41 cellular contexts compared by ENCODE assay signal in the genomic region with DNA sequence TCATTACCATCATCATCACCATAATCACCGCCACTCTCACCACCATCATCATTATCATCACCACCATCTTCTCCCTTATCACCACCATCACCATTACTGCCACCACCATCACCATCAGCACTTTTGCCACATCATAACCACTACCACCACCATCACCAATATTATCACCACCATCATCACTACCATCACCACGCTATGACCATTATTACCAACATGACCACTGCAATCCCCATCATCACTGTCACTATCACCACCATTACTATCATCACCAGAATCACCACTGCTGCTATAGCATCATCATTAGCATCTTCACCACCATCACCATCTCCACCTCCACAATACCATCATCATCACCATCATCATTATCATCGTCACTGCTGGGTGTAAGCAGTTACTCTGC. TPM values are rescaled to one million over a fixed set of nuclear protein-coding genes. Genes with fewer than 3 reads are reported as not detected.
"Had no signal": no experiment of that assay in that cellular context is flagged by ENCODE, and none has a peak within 500 bp of the region (broad histone marks: within the 10 kb centered on the region; RNA-seq: fewer than 3 reads in every experiment).

No MANE protein-coding gene starts in this region.

- H3K4me1 ChIP-seq: adrenal gland, body of pancreas, breast epithelium had no signal

- H3K4me3 Mint-ChIP-seq: activated B cell treated with CpG ODN at 0.5 μM for 24 hours; activated CD4-positive, alpha-beta memory T cell treated with anti-CD3 and anti-CD28 coated beads for 36 hours; activated CD4-positive, alpha-beta T cell treated with anti-CD3 and anti-CD28 coated beads for 36 hours; activated CD4-positive, alpha-beta T cell treated with anti-CD3 and anti-CD28 coated beads, Interleukin-2, amount 10 ng/mL, durations not matched to agents 7 days and 5 days; activated CD8-positive, alpha-beta T cell treated with anti-CD3 and anti-CD28 coated beads for 36 hours; activated naive CD4-positive, alpha-beta T cell treated with anti-CD3 and anti-CD28 coated beads for 36 hours; activated naive CD8-positive, alpha-beta T cell treated with anti-CD3 and anti-CD28 coated beads for 36 hours; activated T-cell treated with anti-CD3 and anti-CD28 coated beads, Interleukin-2, amount 50 U/mL, for 4 hours; activated T-cell treated with anti-CD3 and anti-CD28 coated beads, Interleukin-2, amount 50 U/mL, for 72 hours; activated T-helper 1 cell treated with anti-CD3 and anti-CD28 coated beads, Interleukin-12 subunit alpha, Interleukin-12 subunit beta, Interleukin-2, Interleukin-4 antibody, amounts not matched to agents 30 ng/mL and 10 ng/mL and 1 ng/mL, durations not matched to agents 14 hours and 24 hours and 36 hours; activated T-helper 17 cell treated with anti-CD3 and anti-CD28 coated beads, Interleukin-2, amount 50 U/mL, for 72 hours; central memory CD8-positive, alpha-beta T cell; T-helper 1 cell treated with Interleukin-12 subunit alpha and Interleukin-12 subunit beta and Interleukin-4 antibody, amounts not matched to agents 30 μg/mL and 1 μg/mL, for 36 hours; T-helper 2 cell treated with Interferon-gamma antibody and Interleukin-4, amounts not matched to agents 5 μg/mL and 100 μg/mL, for 36 hours had no signal

- H3K27me3 ChIP-seq: adrenal gland, body of pancreas, brain microvascular endothelial cell, breast epithelium, cardiac muscle cell had no signal

- H3K27me3 Mint-ChIP-seq: activated B cell treated with CpG ODN at 0.5 μM for 24 hours; activated naive CD8-positive, alpha-beta T cell treated with anti-CD3 and anti-CD28 coated beads for 36 hours had no signal

- ATAC-seq: activated CD4-positive, alpha-beta T cell treated with anti-CD3 and anti-CD28 coated beads for 36 hours; activated CD8-positive, alpha-beta T cell treated with anti-CD3 and anti-CD28 coated beads for 36 hours; activated naive CD4-positive, alpha-beta T cell treated with anti-CD3 and anti-CD28 coated beads, Interleukin-2, amount 50 U/mL, for 72 hours; activated T-cell treated with anti-CD3 and anti-CD28 coated beads, Interleukin-2, amount 50 U/mL, for 4 hours; activated T-cell treated with anti-CD3 and anti-CD28 coated beads, Interleukin-2, amount 50 U/mL, for 72 hours; activated T-helper 17 cell treated with anti-CD3 and anti-CD28 coated beads, Interleukin-2, amount 50 U/mL, for 72 hours; body of pancreas had no signal

- H3K4me3 ChIP-seq: adrenal gland, body of pancreas, breast epithelium, cardiac muscle cell had no signal

- H3K9me3 Mint-ChIP-seq: activated B cell treated with CpG ODN at 0.5 μM for 24 hours; activated CD4-positive, alpha-beta memory T cell treated with anti-CD3 and anti-CD28 coated beads for 36 hours; activated CD4-positive, alpha-beta T cell treated with anti-CD3 and anti-CD28 coated beads, Interleukin-2, amount 10 ng/mL, durations not matched to agents 7 days and 5 days; activated CD8-positive, alpha-beta T cell treated with anti-CD3 and anti-CD28 coated beads for 36 hours; activated naive CD4-positive, alpha-beta T cell treated with anti-CD3 and anti-CD28 coated beads for 36 hours; activated naive CD4-positive, alpha-beta T cell treated with anti-CD3 and anti-CD28 coated beads, Interleukin-2, amount 50 U/mL, for 72 hours; activated naive CD8-positive, alpha-beta T cell treated with anti-CD3 and anti-CD28 coated beads for 36 hours; activated T-cell treated with anti-CD3 and anti-CD28 coated beads, Interleukin-2, amount 50 U/mL, for 4 hours; activated T-cell treated with anti-CD3 and anti-CD28 coated beads, Interleukin-2, amount 50 U/mL, for 72 hours; activated T-helper 1 cell treated with anti-CD3 and anti-CD28 coated beads, Interleukin-12 subunit alpha, Interleukin-12 subunit beta, Interleukin-2, Interleukin-4 antibody, amounts not matched to agents 30 ng/mL and 10 ng/mL and 1 ng/mL, durations not matched to agents 14 hours and 24 hours and 36 hours; activated T-helper 17 cell treated with anti-CD3 and anti-CD28 coated beads, Interleukin-2, amount 50 U/mL, for 72 hours; central memory CD8-positive, alpha-beta T cell; T-helper 1 cell treated with Interleukin-12 subunit alpha and Interleukin-12 subunit beta and Interleukin-4 antibody, amounts not matched to agents 30 μg/mL and 1 μg/mL, for 36 hours; T-helper 2 cell treated with Interferon-gamma antibody and Interleukin-4, amounts not matched to agents 5 μg/mL and 100 μg/mL, for 36 hours had no signal

- H3K27ac Mint-ChIP-seq: activated B cell treated with CpG ODN at 0.5 μM for 24 hours; activated CD4-positive, alpha-beta memory T cell treated with anti-CD3 and anti-CD28 coated beads for 36 hours; activated CD4-positive, alpha-beta T cell treated with anti-CD3 and anti-CD28 coated beads for 36 hours; activated CD4-positive, alpha-beta T cell treated with anti-CD3 and anti-CD28 coated beads, Interleukin-2, amount 10 ng/mL, durations not matched to agents 7 days and 5 days; activated CD8-positive, alpha-beta T cell treated with anti-CD3 and anti-CD28 coated beads for 36 hours; activated naive CD4-positive, alpha-beta T cell treated with anti-CD3 and anti-CD28 coated beads for 36 hours; activated naive CD4-positive, alpha-beta T cell treated with anti-CD3 and anti-CD28 coated beads, Interleukin-2, amount 50 U/mL, for 72 hours; activated naive CD8-positive, alpha-beta T cell treated with anti-CD3 and anti-CD28 coated beads for 36 hours; activated T-cell treated with anti-CD3 and anti-CD28 coated beads, Interleukin-2, amount 50 U/mL, for 72 hours; activated T-helper 1 cell treated with anti-CD3 and anti-CD28 coated beads, Interleukin-12 subunit alpha, Interleukin-12 subunit beta, Interleukin-2, Interleukin-4 antibody, amounts not matched to agents 30 ng/mL and 10 ng/mL and 1 ng/mL, durations not matched to agents 14 hours and 24 hours and 36 hours; activated T-helper 17 cell treated with anti-CD3 and anti-CD28 coated beads, Interleukin-2, amount 50 U/mL, for 72 hours; T-helper 1 cell treated with Interleukin-12 subunit alpha and Interleukin-12 subunit beta and Interleukin-4 antibody, amounts not matched to agents 30 μg/mL and 1 μg/mL, for 36 hours; T-helper 2 cell treated with Interferon-gamma antibody and Interleukin-4, amounts not matched to agents 5 μg/mL and 100 μg/mL, for 36 hours had no signal

- H3K27ac ChIP-seq: adrenal gland, body of pancreas, brain microvascular endothelial cell, breast epithelium, cardiac muscle cell, VCaP had no signal

- H3K36me3 ChIP-seq: adrenal gland, brain microvascular endothelial cell, breast epithelium, cardiac muscle cell had no signal

- H3K36me3 Mint-ChIP-seq: activated CD4-positive, alpha-beta memory T cell treated with anti-CD3 and anti-CD28 coated beads for 36 hours; activated naive CD4-positive, alpha-beta T cell treated with anti-CD3 and anti-CD28 coated beads, Interleukin-2, amount 50 U/mL, for 72 hours; activated naive CD8-positive, alpha-beta T cell treated with anti-CD3 and anti-CD28 coated beads for 36 hours had no signal

- H3K4me1 Mint-ChIP-seq: activated B cell treated with CpG ODN at 0.5 μM for 24 hours; activated CD4-positive, alpha-beta T cell treated with anti-CD3 and anti-CD28 coated beads for 36 hours; activated CD4-positive, alpha-beta T cell treated with anti-CD3 and anti-CD28 coated beads, Interleukin-2, amount 10 ng/mL, durations not matched to agents 7 days and 5 days; activated naive CD8-positive, alpha-beta T cell treated with anti-CD3 and anti-CD28 coated beads for 36 hours; activated T-helper 17 cell treated with anti-CD3 and anti-CD28 coated beads, Interleukin-2, amount 50 U/mL, for 72 hours; central memory CD8-positive, alpha-beta T cell had no signal

- DNase-seq: activated B cell treated with CpG ODN at 0.5 μM for 24 hours; activated CD4-positive, alpha-beta memory T cell treated with anti-CD3 and anti-CD28 coated beads for 36 hours; activated CD4-positive, alpha-beta T cell treated with anti-CD3 and anti-CD28 coated beads for 1 hour; activated CD4-positive, alpha-beta T cell treated with anti-CD3 and anti-CD28 coated beads for 36 hours; activated CD4-positive, alpha-beta T cell treated with anti-CD3 and anti-CD28 coated beads for 48 hours; activated CD4-positive, alpha-beta T cell treated with anti-CD3 and anti-CD28 coated beads, Interleukin-2, amount 10 ng/mL, durations not matched to agents 7 days and 5 days; activated CD4-positive, alpha-beta T cell treated with anti-CD3 and anti-CD28 coated beads, Interleukin-2, amount 50 U/mL, for 4 hours; activated CD8-positive, alpha-beta memory T cell treated with anti-CD3 and anti-CD28 coated beads, Interleukin-2, amount 50 U/mL, for 4 hours; activated CD8-positive, alpha-beta T cell treated with anti-CD3 and anti-CD28 coated beads for 36 hours; activated effector memory CD4-positive, alpha-beta T cell treated with anti-CD3 and anti-CD28 coated beads, Interleukin-2, amount 50 U/mL, for 16 hours; activated gamma-delta T cell treated with Interleukin-2 at 50 U/mL for 16 hours; activated naive CD4-positive, alpha-beta T cell; activated naive CD4-positive, alpha-beta T cell treated with anti-CD3 and anti-CD28 coated beads for 36 hours; activated naive CD4-positive, alpha-beta T cell treated with anti-CD3 and anti-CD28 coated beads, Interleukin-2, amount 50 U/mL, for 16 hours; activated naive CD8-positive, alpha-beta T cell treated with anti-CD3 and anti-CD28 coated beads for 36 hours; activated T-cell treated with anti-CD3 and anti-CD28 coated beads for 4 hours; activated T-cell treated with anti-CD3 and anti-CD28 coated beads, Interleukin-2, amount 50 U/mL, for 1 hour; activated T-cell treated with anti-CD3 and anti-CD28 coated beads, Interleukin-2, amount 50 U/mL, for 4 hours; activated T-cell treated with anti-CD3 and anti-CD28 coated beads, Interleukin-2, amount 50 U/mL, for 72 hours; adrenal gland; amniotic stem cell; aorta; body of pancreas; brain microvascular endothelial cell; caudate nucleus; cerebellar nuclear complex; T-helper 1 cell; T-helper 9 cell had no signal

- FAIRE-seq: astrocyte, TTC549 had no signal

- H3K9me3 ChIP-seq: adrenal gland, body of pancreas, breast epithelium had no signal

RNA-seq across cellular contexts. Expression of gene CST1, which starts 25.6 kb away (rescaled TPM):
- total RNA-seq: activated B cell treated with CpG ODN at 0.5 μM for 24 hours; activated CD4-positive, alpha-beta memory T cell treated with anti-CD3 and anti-CD28 coated beads for 36 hours; activated CD4-positive, alpha-beta T cell treated with anti-CD3 and anti-CD28 coated beads for 36 hours; activated CD4-positive, alpha-beta T cell treated with anti-CD3 and anti-CD28 coated beads, Interleukin-2, amount 10 ng/mL, durations not matched to agents 7 days and 5 days; activated CD8-positive, alpha-beta memory T cell treated with anti-CD3 and anti-CD28 coated beads for 36 hours; activated CD8-positive, alpha-beta T cell treated with anti-CD3 and anti-CD28 coated beads for 36 hours; activated naive CD4-positive, alpha-beta T cell treated with anti-CD3 and anti-CD28 coated beads for 36 hours; activated naive CD4-positive, alpha-beta T cell treated with anti-CD3 and anti-CD28 coated beads, Interleukin-2, amount 50 U/mL, for 72 hours; activated naive CD8-positive, alpha-beta T cell treated with anti-CD3 and anti-CD28 coated beads for 36 hours; activated T-cell treated with anti-CD3 and anti-CD28 coated beads, Interleukin-2, amount 50 U/mL, for 4 hours; activated T-cell treated with anti-CD3 and anti-CD28 coated beads, Interleukin-2, amount 50 U/mL, for 72 hours; activated T-helper 1 cell treated with anti-CD3 and anti-CD28 coated beads, Interleukin-12 subunit alpha, Interleukin-12 subunit beta, Interleukin-2, Interleukin-4 antibody, amounts not matched to agents 30 ng/mL and 10 ng/mL and 1 ng/mL, durations not matched to agents 14 hours and 24 hours and 36 hours; activated T-helper 17 cell treated with anti-CD3 and anti-CD28 coated beads, Interleukin-2, amount 50 U/mL, for 72 hours; astrocyte; body of pancreas; breast epithelium; chondrocyte had no signal
- polyA plus RNA-seq: aorta, cardiac muscle cell had no signal

RNA-seq across cellular contexts. Expression of gene CST4, which starts 36.3 kb away (rescaled TPM):
- total RNA-seq: activated B cell treated with CpG ODN at 0.5 μM for 24 hours; activated CD4-positive, alpha-beta memory T cell treated with anti-CD3 and anti-CD28 coated beads for 36 hours; activated CD4-positive, alpha-beta T cell treated with anti-CD3 and anti-CD28 coated beads for 36 hours; activated CD4-positive, alpha-beta T cell treated with anti-CD3 and anti-CD28 coated beads, Interleukin-2, amount 10 ng/mL, durations not matched to agents 7 days and 5 days; activated CD8-positive, alpha-beta memory T cell treated with anti-CD3 and anti-CD28 coated beads for 36 hours; activated CD8-positive, alpha-beta T cell treated with anti-CD3 and anti-CD28 coated beads for 36 hours; activated naive CD4-positive, alpha-beta T cell treated with anti-CD3 and anti-CD28 coated beads for 36 hours; activated naive CD4-positive, alpha-beta T cell treated with anti-CD3 and anti-CD28 coated beads, Interleukin-2, amount 50 U/mL, for 72 hours; activated naive CD8-positive, alpha-beta T cell treated with anti-CD3 and anti-CD28 coated beads for 36 hours; activated T-cell treated with anti-CD3 and anti-CD28 coated beads, Interleukin-2, amount 50 U/mL, for 4 hours; activated T-cell treated with anti-CD3 and anti-CD28 coated beads, Interleukin-2, amount 50 U/mL, for 72 hours; activated T-helper 1 cell treated with anti-CD3 and anti-CD28 coated beads, Interleukin-12 subunit alpha, Interleukin-12 subunit beta, Interleukin-2, Interleukin-4 antibody, amounts not matched to agents 30 ng/mL and 10 ng/mL and 1 ng/mL, durations not matched to agents 14 hours and 24 hours and 36 hours; activated T-helper 17 cell treated with anti-CD3 and anti-CD28 coated beads, Interleukin-2, amount 50 U/mL, for 72 hours; adrenal gland; aorta; astrocyte; body of pancreas; breast epithelium; cardiac muscle cell; chondrocyte had no signal
- polyA plus RNA-seq: adrenal gland, aorta, cardiac muscle cell had no signal
